Comparison of ENCODE assay signal across 12 cellular contexts in the genomic region with DNA sequence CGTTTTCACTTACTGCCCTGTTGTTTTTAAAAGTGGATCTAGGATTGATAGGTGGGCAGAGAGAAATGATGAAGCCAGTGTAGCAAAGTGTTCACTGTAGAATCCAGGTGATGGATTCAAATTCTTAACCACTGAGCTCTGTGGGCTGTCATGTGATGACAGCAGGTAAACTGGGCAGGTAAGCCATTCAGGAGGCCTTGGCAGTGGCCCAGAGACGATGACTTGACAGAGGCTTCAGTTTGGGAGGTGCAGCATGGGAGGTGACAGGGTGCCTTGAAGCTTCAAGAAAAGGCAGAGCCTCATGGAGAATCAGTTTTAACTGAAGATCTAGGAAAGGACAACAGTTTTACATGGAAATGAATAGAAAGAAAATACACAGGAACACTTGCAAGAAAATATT. TPM values are rescaled to one million over a fixed set of nuclear protein-coding genes. Genes with fewer than 3 reads are reported as not detected.
A peak's percentile ranks its signal among the peaks of the same experiment; 100 is the strongest.
DNase-seq lines count a peak whose midpoint lies in the region; TF ChIP-seq lines count a peak whose summit lies in the region.
"Had no signal": no experiment of that assay in that cellular context is flagged by ENCODE, and none has a peak within 500 bp of the region (broad histone marks: within the 10 kb centered on the region; RNA-seq: fewer than 3 reads in every experiment).

No MANE protein-coding gene starts in this region.

- H4K20me1 ChIP-seq in mammary epithelial cell (ENCODE audit: insufficient read depth, low read length), result peaks cover 2% of the 10 kb centered on the region
- peaks cover 11% of the 10 kb centered on the region for H4K20me1 ChIP-seq in osteoblast (ENCODE audit: insufficient read depth, low read length)

- H3K4me2 ChIP-seq in mammary epithelial cell (ENCODE audit: insufficient read depth, low read depth, low read length) (peak overlapping the region; percentile 97), osteoblast (ENCODE audit: insufficient read depth, low read length) (peak overlapping the region; percentile 32)

- peaks cover 51% of the 10 kb centered on the region for H3K4me1 Mint-ChIP-seq in T-helper 1 cell treated with Interleukin-12 subunit alpha and Interleukin-12 subunit beta and Interleukin-4 antibody, amounts not matched to agents 30 μg/mL and 1 μg/mL, for 36 hours (ENCODE audit: low read depth)

- peak overlapping the region; percentile 84 for H3K4me3 ChIP-seq in NB4 (ENCODE audit: low read depth, low read length)
- no peak overlapping the region for H3K4me3 ChIP-seq in mammary epithelial cell (replicated peaks in 1 of 3; ENCODE audit: insufficient read depth in 1 of 3, low read depth in 2 of 3, low read length in 3 of 3)
- no peak overlapping the region for H3K4me3 ChIP-seq in osteoblast (ENCODE audit: insufficient read depth, low read length)
- H3K4me3 ChIP-seq: lung had no signal

- H3K36me3 ChIP-seq in mammary epithelial cell (ENCODE audit: insufficient read depth, low read length) (peaks cover 7% of the 10 kb centered on the region), osteoblast (ENCODE audit: insufficient read depth, low read length) (peaks cover 5% of the 10 kb centered on the region)

- H3K79me2 ChIP-seq in mammary epithelial cell (ENCODE audit: insufficient read depth, low read length), result peaks cover 70% of the 10 kb centered on the region
- H3K79me2 ChIP-seq in osteoblast (ENCODE audit: insufficient read depth, low read length), result peaks cover 70% of the 10 kb centered on the region

- TF ChIP-seq CTCF in NB4 (IDR thresholded peaks at IDR 0.05; ENCODE audit: low read depth, low read length) (no peak), mammary epithelial cell (conservative IDR thresholded peaks at IDR 0.05 in 1 of 2, IDR thresholded peaks at IDR 0.05 in 1 of 2; ENCODE audit: extremely low read depth in 1 of 2, insufficient read depth in 1 of 2, low read depth in 1 of 2, low read length in 2 of 2) (no peak), osteoblast (IDR thresholded peaks at IDR 0.05; ENCODE audit: extremely low read depth, low read depth, low read length) (no peak), GM13977 (IDR thresholded peaks at IDR 0.05; ENCODE audit: extremely low read depth, insufficient read depth, missing control alignments) (no peak)

- H2AFZ ChIP-seq in mammary epithelial cell (ENCODE audit: low read depth, low read length) (no peak overlapping the region), osteoblast (ENCODE audit: low read length) (no peak overlapping the region)

- DNase-seq in T-helper 1 cell (no peak), NB4 (ENCODE audit: low read depth) (no peak), mammary epithelial cell (peak; percentile 74), osteoblast (ENCODE audit: insufficient read length, low spot score, missing footprints) (peak; percentile 71), COLO829 (ENCODE audit: low spot score) (no peak), DMS 273 treated with DMSO at 0.1 percent for 48 hours (lab: John Stamatoyannopoulos, UW) (no peak), GM13977 (ENCODE audit: low spot score) (no peak)
- DNase-seq: gastrocnemius medialis; NK-92 treated with Interleukin-12 subunit alpha and Interleukin-12 subunit beta, amount 100 ng/mL, for 24 hours had no signal

- peak overlapping the region; percentile 22 for H3K27ac Mint-ChIP-seq in T-helper 1 cell treated with Interleukin-12 subunit alpha and Interleukin-12 subunit beta and Interleukin-4 antibody, amounts not matched to agents 30 μg/mL and 1 μg/mL, for 36 hours

- peak overlapping the region; percentile 89 for H3K4me3 Mint-ChIP-seq in T-helper 1 cell treated with Interleukin-12 subunit alpha and Interleukin-12 subunit beta and Interleukin-4 antibody, amounts not matched to agents 30 μg/mL and 1 μg/mL, for 36 hours

- H3K27me3 Mint-ChIP-seq in T-helper 1 cell treated with Interleukin-12 subunit alpha and Interleukin-12 subunit beta and Interleukin-4 antibody, amounts not matched to agents 30 μg/mL and 1 μg/mL, for 36 hours (ENCODE audit: low read depth), result no peaks in the 10 kb centered on the region
- H3K27me3 Mint-ChIP-seq: stimulated activated memory B cell treated with anti-CD40 and anti-IgM and Interleukin-4, amounts not matched to agents 10 μg/mL and 1 μg/mL and 100 μg/mL, for 72 hours had no signal

- no peak for TF ChIP-seq POLR2A in NB4 (IDR thresholded peaks at IDR 0.05; ENCODE audit: extremely low read depth, insufficient read length)

- intact Hi-C loops in mammary epithelial cell (cut with micrococcal nuclease), result no loop called here

- H3K36me3 Mint-ChIP-seq in T-helper 1 cell treated with Interleukin-12 subunit alpha and Interleukin-12 subunit beta and Interleukin-4 antibody, amounts not matched to agents 30 μg/mL and 1 μg/mL, for 36 hours (ENCODE audit: low read depth), result peaks cover 4% of the 10 kb centered on the region

- no peaks in the 10 kb centered on the region for H3K9me3 Mint-ChIP-seq in T-helper 1 cell treated with Interleukin-12 subunit alpha and Interleukin-12 subunit beta and Interleukin-4 antibody, amounts not matched to agents 30 μg/mL and 1 μg/mL, for 36 hours
- H3K9me3 Mint-ChIP-seq: stimulated activated memory B cell treated with anti-CD40 and anti-IgM and Interleukin-4, amounts not matched to agents 10 μg/mL and 1 μg/mL and 100 μg/mL, for 72 hours had no signal

- no TSS peak for BruUV-seq in mammary epithelial cell (replicated peaks; lab: Mats Ljungman, UMichigan)

- in situ Hi-C loops in mammary epithelial cell (cut with MboI; ENCODE audit: low sequenced_read_pairs in 2 of 2), result no loop called here
- in situ Hi-C loops in GM13977 (cut with MboI; ENCODE audit: low pct_unique_long_range_greater_than_20kb, low sequenced_read_pairs, unreplicated experiment), result no loop called here

- H3K9ac ChIP-seq in mammary epithelial cell (ENCODE audit: insufficient read depth, low read length), result no peak overlapping the region

- WGBS in mammary epithelial cell (ENCODE audit: low coverage, missing lambda C conversion rate), result 100% methylated on average over 1 of the region's 2 CpGs

- H3K4me1 ChIP-seq in mammary epithelial cell (ENCODE audit: insufficient read depth, low read length) (peaks cover 21% of the 10 kb centered on the region), osteoblast (ENCODE audit: insufficient read depth, low read length) (peaks cover 7% of the 10 kb centered on the region)

- H3K27ac ChIP-seq in mammary epithelial cell (ENCODE audit: insufficient read depth, low read depth, low read length), result peak overlapping the region; percentile 82
- no peak overlapping the region for H3K27ac ChIP-seq in osteoblast (ENCODE audit: low read depth, low read length)
- H3K27ac ChIP-seq: gastrocnemius medialis had no signal

- no peaks in the 10 kb centered on the region for H3K27me3 ChIP-seq in mammary epithelial cell (ENCODE audit: insufficient read depth, low read length)
- no peaks in the 10 kb centered on the region for H3K27me3 ChIP-seq in osteoblast (ENCODE audit: insufficient read depth, low read length)
- H3K27me3 ChIP-seq: gastrocnemius medialis had no signal

- CTCF ChIA-PET in mammary epithelial cell (lab: Charles Lee; ENCODE audit: low non-redundant PET), result interaction anchor here (0.6 kb wide), 1 partner anchor 78 kb away, joined by 4 read pairs; no protein-coding TSS in a partner anchor

- H3K9me3 ChIP-seq in mammary epithelial cell (replicated peaks; ENCODE audit: insufficient read depth, low read length), result no peaks in the 10 kb centered on the region
- H3K9me3 ChIP-seq in osteoblast (ENCODE audit: low read depth, low read length), result no peaks in the 10 kb centered on the region
- H3K9me3 ChIP-seq: gastrocnemius medialis had no signal

- dilution Hi-C loops in mammary epithelial cell (cut with HindIII; ENCODE audit: low sequenced_read_pairs), result loop anchor here (5.0 kb wide), 1 partner anchor 33 kb away; a partner anchor contains a TSS

RNA-seq across cellular contexts. Expression of a gene that starts 2.0 kb away (rescaled TPM):
- 100 to 1,000 TPM in 1 of 2 donors, 10 to 100 TPM in 1; 44.3 to 105 TPM for total RNA-seq in mammary epithelial cell
- polyA plus RNA-seq in mammary epithelial cell, result 102 TPM
- polyA minus RNA-seq in mammary epithelial cell, result 49.6 TPM
- 32.6 and 43.3 TPM in 2 replicates for total RNA-seq in osteoblast

RNA-seq across cellular contexts. Expression of a gene that starts 33.1 kb away (rescaled TPM):
- total RNA-seq in mammary epithelial cell, result 10 to 100 TPM; 15.7 to 16.7 TPM
- 6.7 TPM for polyA plus RNA-seq in mammary epithelial cell
- 14.3 TPM for polyA minus RNA-seq in mammary epithelial cell
- total RNA-seq in osteoblast, result 31.5 and 33.7 TPM in 2 replicates

RNA-seq across cellular contexts. Expression of a gene that starts 33.2 kb away (rescaled TPM):
- under 1 TPM in 1 of 2 donors, not detected in 1; 0.67 TPM for total RNA-seq in mammary epithelial cell
- 0.07 TPM for polyA plus RNA-seq in mammary epithelial cell
- polyA minus RNA-seq in mammary epithelial cell, result not detected
- total RNA-seq in osteoblast, result not detected in 2 replicates

Comparison
In these comparisons a context has a peak if more than half of its experiments do, and no peak if none do; other contexts are left out.
1. DNase-seq: peak in mammary epithelial cell (single experiment) and osteoblast (single experiment); none in T-helper 1 cell (0 of 5), NB4 (single experiment), COLO829 (single experiment), DMS 273 treated with DMSO at 0.1 percent for 48 hours (single experiment) and GM13977 (single experiment).